Comparison of ENCODE assay signal across 20 cellular contexts in the genomic region with DNA sequence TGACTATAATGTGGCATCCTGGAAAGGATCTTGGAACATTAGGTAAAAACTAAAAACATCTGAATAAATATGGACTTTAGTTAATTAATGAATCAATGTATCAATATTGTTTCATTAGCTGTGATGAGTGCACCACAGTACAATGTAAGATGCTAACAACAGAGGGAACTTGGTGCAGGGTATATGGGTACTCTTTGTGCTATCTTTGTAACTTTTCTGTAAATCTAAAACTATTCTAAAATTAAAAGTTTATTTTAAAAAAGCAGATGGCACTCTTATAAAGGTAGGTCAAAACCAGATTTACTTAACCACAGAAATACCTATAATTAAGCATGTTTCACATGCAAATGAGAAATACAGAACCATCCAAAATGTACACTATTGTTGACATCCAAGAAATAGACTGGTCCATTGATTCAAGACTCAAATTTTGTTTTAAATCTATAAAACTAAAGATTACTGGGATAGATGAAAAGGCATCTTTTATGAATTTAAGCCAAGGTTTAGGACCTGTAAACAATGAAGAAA.
"Had no signal": no experiment of that assay in that cellular context is flagged by ENCODE, and none has a peak within 500 bp of the region (broad histone marks: within the 10 kb centered on the region; RNA-seq: fewer than 3 reads in every experiment).

No MANE protein-coding gene starts in this region.

- DNase-seq: activated CD4-positive, alpha-beta memory T cell treated with anti-CD3 and anti-CD28 coated beads for 36 hours; activated CD4-positive, alpha-beta T cell treated with anti-CD3 and anti-CD28 coated beads for 4 hours; activated CD8-positive, alpha-beta memory T cell treated with anti-CD3 and anti-CD28 coated beads, Interleukin-2, amount 10 ng/mL, durations not matched to agents 7 days and 5 days; activated naive CD8-positive, alpha-beta T cell treated with anti-CD3 and anti-CD28 coated beads, Interleukin-2, amount 10 ng/mL, durations not matched to agents 7 days and 5 days; aorta; brain microvascular endothelial cell; effector CD8-positive, alpha-beta T cell; esophagus squamous epithelium; heart right ventricle; left lung; midbrain; nephron progenitor cell; nucleus accumbens; stimulated activated CD4-positive, alpha-beta T cell treated with anti-CD3 and anti-CD28 coated beads, Interleukin-4, amount 100 ng/mL, for 24 hours; stimulated activated naive CD4-positive, alpha-beta T cell; substantia nigra had no signal

- ATAC-seq: activated CD8-positive, alpha-beta memory T cell treated with anti-CD3 and anti-CD28 coated beads, Interleukin-2, amount 10 ng/mL, durations not matched to agents 7 days and 5 days; heart right ventricle; left lung; sciatic nerve; WTC11 had no signal

- H3K9me3 ChIP-seq: esophagus squamous epithelium, heart right ventricle, left lung, tibial nerve had no signal

- H3K4me3 Mint-ChIP-seq: activated CD4-positive, alpha-beta memory T cell treated with anti-CD3 and anti-CD28 coated beads for 36 hours; activated CD8-positive, alpha-beta memory T cell treated with anti-CD3 and anti-CD28 coated beads, Interleukin-2, amount 10 ng/mL, durations not matched to agents 7 days and 5 days; activated naive CD8-positive, alpha-beta T cell treated with anti-CD3 and anti-CD28 coated beads, Interleukin-2, amount 10 ng/mL, durations not matched to agents 7 days and 5 days; nephron progenitor cell; WTC11 had no signal

- H3K9me3 Mint-ChIP-seq: activated CD4-positive, alpha-beta memory T cell treated with anti-CD3 and anti-CD28 coated beads for 36 hours; activated naive CD8-positive, alpha-beta T cell treated with anti-CD3 and anti-CD28 coated beads, Interleukin-2, amount 10 ng/mL, durations not matched to agents 7 days and 5 days had no signal

- H3K4me2 ChIP-seq: smooth muscle cell had no signal

- H3K27ac Mint-ChIP-seq: activated CD4-positive, alpha-beta memory T cell treated with anti-CD3 and anti-CD28 coated beads for 36 hours; activated CD8-positive, alpha-beta memory T cell treated with anti-CD3 and anti-CD28 coated beads, Interleukin-2, amount 10 ng/mL, durations not matched to agents 7 days and 5 days; activated naive CD8-positive, alpha-beta T cell treated with anti-CD3 and anti-CD28 coated beads, Interleukin-2, amount 10 ng/mL, durations not matched to agents 7 days and 5 days; nephron progenitor cell; WTC11 had no signal

- H3K27ac ChIP-seq: brain microvascular endothelial cell, esophagus squamous epithelium, heart right ventricle, left lung, tibial nerve had no signal

- H3K4me3 ChIP-seq: esophagus squamous epithelium, heart right ventricle, left lung, smooth muscle cell, tibial nerve had no signal

- H3K4me1 ChIP-seq: esophagus squamous epithelium, heart right ventricle, left lung, tibial nerve had no signal

- H3K4me1 Mint-ChIP-seq: activated CD8-positive, alpha-beta memory T cell treated with anti-CD3 and anti-CD28 coated beads, Interleukin-2, amount 10 ng/mL, durations not matched to agents 7 days and 5 days; activated naive CD8-positive, alpha-beta T cell treated with anti-CD3 and anti-CD28 coated beads, Interleukin-2, amount 10 ng/mL, durations not matched to agents 7 days and 5 days; nephron progenitor cell; WTC11 had no signal
